Comparison of ENCODE assay signal across 2 cellular contexts in the genomic region with DNA sequence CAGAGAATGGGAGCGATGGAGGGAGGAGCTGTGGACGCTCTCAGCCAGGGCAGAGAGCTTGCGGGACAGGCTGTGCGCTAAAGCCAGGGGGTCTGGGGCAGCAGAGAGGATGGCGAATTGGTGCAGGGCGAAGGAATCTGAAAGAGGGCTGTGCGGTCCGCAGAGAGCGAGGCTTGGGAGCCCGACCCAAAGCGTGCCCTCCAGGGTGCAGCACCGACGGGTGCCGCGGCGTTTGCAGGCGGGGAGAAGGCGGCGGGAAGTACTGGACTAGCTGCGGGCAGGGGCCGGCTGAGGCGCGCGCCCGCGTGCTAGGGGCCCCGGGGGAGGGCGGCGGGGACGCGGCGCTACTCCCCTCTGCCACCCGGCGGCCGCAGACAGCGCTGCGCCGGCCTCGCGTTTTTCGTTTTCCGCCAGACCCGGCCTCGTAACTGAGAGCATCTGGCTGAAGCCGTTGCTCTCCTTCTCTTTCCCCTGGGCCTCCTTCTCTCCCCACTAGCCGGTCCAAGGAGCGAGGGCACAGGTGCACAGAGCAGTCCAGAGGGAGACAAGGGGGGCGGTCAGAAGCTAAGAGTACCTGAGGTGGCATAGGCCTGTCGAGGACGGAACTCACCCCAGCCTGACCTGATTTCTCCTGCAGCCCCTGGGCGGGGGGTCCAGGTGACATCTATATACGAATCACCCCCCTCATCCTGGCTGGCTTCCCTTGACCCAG.
TF ChIP-seq lines count a peak whose summit lies in the region.

No MANE protein-coding gene starts in this region.

TF ChIP-seq in IMR-90, 13 proteins besides CTCF, POLR2A, EP300 and RAD21:
- TF ChIP-seq SMC3 (IDR thresholded peaks at IDR 0.05; ENCODE audit: low read depth, low read length) = peak; percentile 78
- no peak for TF ChIP-seq RFX5 (IDR thresholded peaks at IDR 0.05; ENCODE audit: low read depth, low read length)
- TF ChIP-seq MAZ (IDR thresholded peaks at IDR 0.05; ENCODE audit: borderline replicate concordance, low read depth, low read length) = peak; percentile 80; the same call in 1 of the 2 replicates

TF ChIP-seq in HepG2, 621 proteins besides CTCF, POLR2A, EP300 and RAD21 (continues in another document):
- TF ChIP-seq NCOA2 (CRISPR knock-in tag; IDR thresholded peaks at IDR 0.05) = no peak
- no peak for TF ChIP-seq JUND (CRISPR knock-in tag; IDR thresholded peaks at IDR 0.05)
- TF ChIP-seq, protein P1, sequence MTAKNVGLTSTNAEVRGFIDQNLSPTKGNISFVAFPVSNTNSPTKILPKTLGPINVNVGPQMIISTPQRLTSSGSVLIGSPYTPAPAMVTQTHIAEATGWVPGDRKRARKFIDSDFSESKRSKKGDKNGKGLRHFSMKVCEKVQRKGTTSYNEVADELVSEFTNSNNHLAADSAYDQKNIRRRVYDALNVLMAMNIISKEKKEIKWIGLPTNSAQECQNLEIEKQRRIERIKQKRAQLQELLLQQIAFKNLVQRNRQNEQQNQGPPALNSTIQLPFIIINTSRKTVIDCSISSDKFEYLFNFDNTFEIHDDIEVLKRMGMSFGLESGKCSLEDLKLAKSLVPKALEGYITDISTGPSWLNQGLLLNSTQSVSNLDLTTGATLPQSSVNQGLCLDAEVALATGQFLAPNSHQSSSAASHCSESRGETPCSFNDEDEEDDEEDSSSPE (CRISPR knock-in tag; IDR thresholded peaks at IDR 0.05) = 0 out of 2 replicates have a peak, but pooled peaks have one; percentile 24
- TF ChIP-seq, protein P2, sequence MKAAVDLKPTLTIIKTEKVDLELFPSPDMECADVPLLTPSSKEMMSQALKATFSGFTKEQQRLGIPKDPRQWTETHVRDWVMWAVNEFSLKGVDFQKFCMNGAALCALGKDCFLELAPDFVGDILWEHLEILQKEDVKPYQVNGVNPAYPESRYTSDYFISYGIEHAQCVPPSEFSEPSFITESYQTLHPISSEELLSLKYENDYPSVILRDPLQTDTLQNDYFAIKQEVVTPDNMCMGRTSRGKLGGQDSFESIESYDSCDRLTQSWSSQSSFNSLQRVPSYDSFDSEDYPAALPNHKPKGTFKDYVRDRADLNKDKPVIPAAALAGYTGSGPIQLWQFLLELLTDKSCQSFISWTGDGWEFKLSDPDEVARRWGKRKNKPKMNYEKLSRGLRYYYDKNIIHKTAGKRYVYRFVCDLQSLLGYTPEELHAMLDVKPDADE (CRISPR knock-in tag; IDR thresholded peaks at IDR 0.05) = no peak
- TF ChIP-seq, protein P3, sequence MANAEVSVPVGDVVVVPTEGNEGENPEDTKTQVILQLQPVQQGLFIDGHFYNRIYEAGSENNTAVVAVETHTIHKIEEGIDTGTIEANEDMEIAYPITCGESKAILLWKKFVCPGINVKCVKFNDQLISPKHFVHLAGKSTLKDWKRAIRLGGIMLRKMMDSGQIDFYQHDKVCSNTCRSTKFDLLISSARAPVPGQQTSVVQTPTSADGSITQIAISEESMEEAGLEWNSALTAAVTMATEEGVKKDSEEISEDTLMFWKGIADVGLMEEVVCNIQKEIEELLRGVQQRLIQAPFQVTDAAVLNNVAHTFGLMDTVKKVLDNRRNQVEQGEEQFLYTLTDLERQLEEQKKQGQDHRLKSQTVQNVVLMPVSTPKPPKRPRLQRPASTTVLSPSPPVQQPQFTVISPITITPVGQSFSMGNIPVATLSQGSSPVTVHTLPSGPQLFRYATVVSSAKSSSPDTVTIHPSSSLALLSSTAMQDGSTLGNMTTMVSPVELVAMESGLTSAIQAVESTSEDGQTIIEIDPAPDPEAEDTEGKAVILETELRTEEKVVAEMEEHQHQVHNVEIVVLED (CRISPR knock-in tag; IDR thresholded peaks at IDR 0.05; ENCODE audit: borderline replicate concordance) = no peak
- TF ChIP-seq ZNF782 (CRISPR knock-in tag; IDR thresholded peaks at IDR 0.05; ENCODE audit: borderline replicate concordance) = no peak
- TF ChIP-seq ZNF749 (CRISPR knock-in tag; IDR thresholded peaks at IDR 0.05; ENCODE audit: borderline replicate concordance) = no peak
- TF ChIP-seq, protein P4, sequence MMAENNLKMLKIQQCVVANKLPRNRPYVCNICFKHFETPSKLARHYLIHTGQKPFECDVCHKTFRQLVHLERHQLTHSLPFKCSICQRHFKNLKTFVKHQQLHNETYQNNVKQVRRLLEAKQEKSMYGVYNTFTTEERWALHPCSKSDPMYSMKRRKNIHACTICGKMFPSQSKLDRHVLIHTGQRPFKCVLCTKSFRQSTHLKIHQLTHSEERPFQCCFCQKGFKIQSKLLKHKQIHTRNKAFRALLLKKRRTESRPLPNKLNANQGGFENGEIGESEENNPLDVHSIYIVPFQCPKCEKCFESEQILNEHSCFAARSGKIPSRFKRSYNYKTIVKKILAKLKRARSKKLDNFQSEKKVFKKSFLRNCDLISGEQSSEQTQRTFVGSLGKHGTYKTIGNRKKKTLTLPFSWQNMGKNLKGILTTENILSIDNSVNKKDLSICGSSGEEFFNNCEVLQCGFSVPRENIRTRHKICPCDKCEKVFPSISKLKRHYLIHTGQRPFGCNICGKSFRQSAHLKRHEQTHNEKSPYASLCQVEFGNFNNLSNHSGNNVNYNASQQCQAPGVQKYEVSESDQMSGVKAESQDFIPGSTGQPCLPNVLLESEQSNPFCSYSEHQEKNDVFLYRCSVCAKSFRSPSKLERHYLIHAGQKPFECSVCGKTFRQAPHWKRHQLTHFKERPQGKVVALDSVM (CRISPR knock-in tag; IDR thresholded peaks at IDR 0.05) = peak; percentile 19; the same call in 1 of the 2 replicates
- no peak for TF ChIP-seq ZFP90 (CRISPR knock-in tag; IDR thresholded peaks at IDR 0.05; ENCODE audit: borderline replicate concordance)
- TF ChIP-seq PHF5A (CRISPR knock-in tag; IDR thresholded peaks at IDR 0.05; ENCODE audit: low read depth, unreplicated experiment) = no peak
- TF ChIP-seq AKAP8 (CRISPR knock-in tag; IDR thresholded peaks at IDR 0.05) = no peak
- TF ChIP-seq, protein P5, sequence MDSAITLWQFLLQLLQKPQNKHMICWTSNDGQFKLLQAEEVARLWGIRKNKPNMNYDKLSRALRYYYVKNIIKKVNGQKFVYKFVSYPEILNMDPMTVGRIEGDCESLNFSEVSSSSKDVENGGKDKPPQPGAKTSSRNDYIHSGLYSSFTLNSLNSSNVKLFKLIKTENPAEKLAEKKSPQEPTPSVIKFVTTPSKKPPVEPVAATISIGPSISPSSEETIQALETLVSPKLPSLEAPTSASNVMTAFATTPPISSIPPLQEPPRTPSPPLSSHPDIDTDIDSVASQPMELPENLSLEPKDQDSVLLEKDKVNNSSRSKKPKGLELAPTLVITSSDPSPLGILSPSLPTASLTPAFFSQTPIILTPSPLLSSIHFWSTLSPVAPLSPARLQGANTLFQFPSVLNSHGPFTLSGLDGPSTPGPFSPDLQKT (CRISPR knock-in tag; IDR thresholded peaks at IDR 0.05; ENCODE audit: borderline replicate concordance) = no peak
- no peak for TF ChIP-seq ZNF256 (CRISPR knock-in tag; conservative IDR thresholded peaks at IDR 0.05)
- no peak for TF ChIP-seq PHF8 (CRISPR knock-in tag; IDR thresholded peaks at IDR 0.05)
- TF ChIP-seq GTF2F1 (IDR thresholded peaks at IDR 0.05; ENCODE audit: low read length) = no peak
- no peak; the same call in 1 of the 2 replicates for TF ChIP-seq HES4 (CRISPR knock-in tag; IDR thresholded peaks at IDR 0.05; ENCODE audit: borderline replicate concordance)
- TF ChIP-seq NFATC3 (CRISPR knock-in tag; IDR thresholded peaks at IDR 0.05) = no peak
- TF ChIP-seq ZNF678 (CRISPR knock-in tag; IDR thresholded peaks at IDR 0.05) = no peak
- no peak for TF ChIP-seq ZNF101 (CRISPR knock-in tag; IDR thresholded peaks at IDR 0.05; ENCODE audit: borderline replicate concordance, low read depth)
- no peak for TF ChIP-seq PRMT3 (CRISPR knock-in tag; IDR thresholded peaks at IDR 0.05; ENCODE audit: borderline replicate concordance, low read depth)
- no peak for TF ChIP-seq KLF15 (CRISPR knock-in tag; IDR thresholded peaks at IDR 0.05; ENCODE audit: borderline replicate concordance)
- TF ChIP-seq NFYC (CRISPR knock-in tag; IDR thresholded peaks at IDR 0.05) = no peak
- no peak for TF ChIP-seq ZNF552 (CRISPR knock-in tag; IDR thresholded peaks at IDR 0.05; ENCODE audit: borderline replicate concordance)
- peak; percentile 42; the same call in 1 of the 2 replicates for TF ChIP-seq MTF2 (CRISPR knock-in tag; IDR thresholded peaks at IDR 0.05; ENCODE audit: borderline replicate concordance)
- TF ChIP-seq ZNF577 (CRISPR knock-in tag; IDR thresholded peaks at IDR 0.05; ENCODE audit: borderline replicate concordance, low read depth) = no peak
- TF ChIP-seq ZNF879 (CRISPR knock-in tag; IDR thresholded peaks at IDR 0.05) = no peak
- TF ChIP-seq HIVEP1 (CRISPR knock-in tag; IDR thresholded peaks at IDR 0.05) = no peak
- TF ChIP-seq ZC3H4 (CRISPR knock-in tag; IDR thresholded peaks at IDR 0.05; ENCODE audit: borderline replicate concordance) = no peak
- TF ChIP-seq NR3C1 (CRISPR knock-in tag; IDR thresholded peaks at IDR 0.05) = no peak
- TF ChIP-seq ZNF569 (CRISPR knock-in tag; IDR thresholded peaks at IDR 0.05; ENCODE audit: borderline replicate concordance) = no peak
- no peak for TF ChIP-seq ZFP62 (CRISPR knock-in tag; IDR thresholded peaks at IDR 0.05)
- TF ChIP-seq ZNF451 (CRISPR knock-in tag; IDR thresholded peaks at IDR 0.05) = peak; percentile 45; the same call in 1 of the 2 replicates
- TF ChIP-seq, protein P6, sequence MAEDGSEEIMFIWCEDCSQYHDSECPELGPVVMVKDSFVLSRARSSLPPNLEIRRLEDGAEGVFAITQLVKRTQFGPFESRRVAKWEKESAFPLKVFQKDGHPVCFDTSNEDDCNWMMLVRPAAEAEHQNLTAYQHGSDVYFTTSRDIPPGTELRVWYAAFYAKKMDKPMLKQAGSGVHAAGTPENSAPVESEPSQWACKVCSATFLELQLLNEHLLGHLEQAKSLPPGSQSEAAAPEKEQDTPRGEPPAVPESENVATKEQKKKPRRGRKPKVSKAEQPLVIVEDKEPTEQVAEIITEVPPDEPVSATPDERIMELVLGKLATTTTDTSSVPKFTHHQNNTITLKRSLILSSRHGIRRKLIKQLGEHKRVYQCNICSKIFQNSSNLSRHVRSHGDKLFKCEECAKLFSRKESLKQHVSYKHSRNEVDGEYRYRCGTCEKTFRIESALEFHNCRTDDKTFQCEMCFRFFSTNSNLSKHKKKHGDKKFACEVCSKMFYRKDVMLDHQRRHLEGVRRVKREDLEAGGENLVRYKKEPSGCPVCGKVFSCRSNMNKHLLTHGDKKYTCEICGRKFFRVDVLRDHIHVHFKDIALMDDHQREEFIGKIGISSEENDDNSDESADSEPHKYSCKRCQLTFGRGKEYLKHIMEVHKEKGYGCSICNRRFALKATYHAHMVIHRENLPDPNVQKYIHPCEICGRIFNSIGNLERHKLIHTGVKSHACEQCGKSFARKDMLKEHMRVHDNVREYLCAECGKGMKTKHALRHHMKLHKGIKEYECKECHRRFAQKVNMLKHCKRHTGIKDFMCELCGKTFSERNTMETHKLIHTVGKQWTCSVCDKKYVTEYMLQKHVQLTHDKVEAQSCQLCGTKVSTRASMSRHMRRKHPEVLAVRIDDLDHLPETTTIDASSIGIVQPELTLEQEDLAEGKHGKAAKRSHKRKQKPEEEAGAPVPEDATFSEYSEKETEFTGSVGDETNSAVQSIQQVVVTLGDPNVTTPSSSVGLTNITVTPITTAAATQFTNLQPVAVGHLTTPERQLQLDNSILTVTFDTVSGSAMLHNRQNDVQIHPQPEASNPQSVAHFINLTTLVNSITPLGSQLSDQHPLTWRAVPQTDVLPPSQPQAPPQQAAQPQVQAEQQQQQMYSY (CRISPR knock-in tag; IDR thresholded peaks at IDR 0.05) = no peak
- TF ChIP-seq, protein P7, sequence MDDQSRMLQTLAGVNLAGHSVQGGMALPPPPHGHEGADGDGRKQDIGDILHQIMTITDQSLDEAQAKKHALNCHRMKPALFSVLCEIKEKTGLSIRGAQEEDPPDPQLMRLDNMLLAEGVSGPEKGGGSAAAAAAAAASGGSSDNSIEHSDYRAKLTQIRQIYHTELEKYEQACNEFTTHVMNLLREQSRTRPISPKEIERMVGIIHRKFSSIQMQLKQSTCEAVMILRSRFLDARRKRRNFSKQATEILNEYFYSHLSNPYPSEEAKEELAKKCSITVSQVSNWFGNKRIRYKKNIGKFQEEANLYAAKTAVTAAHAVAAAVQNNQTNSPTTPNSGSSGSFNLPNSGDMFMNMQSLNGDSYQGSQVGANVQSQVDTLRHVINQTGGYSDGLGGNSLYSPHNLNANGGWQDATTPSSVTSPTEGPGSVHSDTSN (CRISPR knock-in tag; IDR thresholded peaks at IDR 0.05; ENCODE audit: borderline replicate concordance) = no peak
- TF ChIP-seq, protein P8, sequence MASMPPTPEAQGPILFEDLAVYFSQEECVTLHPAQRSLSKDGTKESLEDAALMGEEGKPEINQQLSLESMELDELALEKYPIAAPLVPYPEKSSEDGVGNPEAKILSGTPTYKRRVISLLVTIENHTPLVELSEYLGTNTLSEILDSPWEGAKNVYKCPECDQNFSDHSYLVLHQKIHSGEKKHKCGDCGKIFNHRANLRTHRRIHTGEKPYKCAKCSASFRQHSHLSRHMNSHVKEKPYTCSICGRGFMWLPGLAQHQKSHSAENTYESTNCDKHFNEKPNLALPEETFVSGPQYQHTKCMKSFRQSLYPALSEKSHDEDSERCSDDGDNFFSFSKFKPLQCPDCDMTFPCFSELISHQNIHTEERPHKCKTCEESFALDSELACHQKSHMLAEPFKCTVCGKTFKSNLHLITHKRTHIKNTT (CRISPR knock-in tag; IDR thresholded peaks at IDR 0.05) = no peak
- TF ChIP-seq CEBPG (CRISPR knock-in tag; IDR thresholded peaks at IDR 0.05) = no peak
- TF ChIP-seq, protein P9, sequence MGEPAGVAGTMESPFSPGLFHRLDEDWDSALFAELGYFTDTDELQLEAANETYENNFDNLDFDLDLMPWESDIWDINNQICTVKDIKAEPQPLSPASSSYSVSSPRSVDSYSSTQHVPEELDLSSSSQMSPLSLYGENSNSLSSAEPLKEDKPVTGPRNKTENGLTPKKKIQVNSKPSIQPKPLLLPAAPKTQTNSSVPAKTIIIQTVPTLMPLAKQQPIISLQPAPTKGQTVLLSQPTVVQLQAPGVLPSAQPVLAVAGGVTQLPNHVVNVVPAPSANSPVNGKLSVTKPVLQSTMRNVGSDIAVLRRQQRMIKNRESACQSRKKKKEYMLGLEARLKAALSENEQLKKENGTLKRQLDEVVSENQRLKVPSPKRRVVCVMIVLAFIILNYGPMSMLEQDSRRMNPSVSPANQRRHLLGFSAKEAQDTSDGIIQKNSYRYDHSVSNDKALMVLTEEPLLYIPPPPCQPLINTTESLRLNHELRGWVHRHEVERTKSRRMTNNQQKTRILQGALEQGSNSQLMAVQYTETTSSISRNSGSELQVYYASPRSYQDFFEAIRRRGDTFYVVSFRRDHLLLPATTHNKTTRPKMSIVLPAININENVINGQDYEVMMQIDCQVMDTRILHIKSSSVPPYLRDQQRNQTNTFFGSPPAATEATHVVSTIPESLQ (CRISPR knock-in tag; conservative IDR thresholded peaks at IDR 0.05) = no peak
- TF ChIP-seq CHD4 (IDR thresholded peaks at IDR 0.05; ENCODE audit: borderline replicate concordance, low read length) = no peak
- no peak for TF ChIP-seq ZNF670 (CRISPR knock-in tag; IDR thresholded peaks at IDR 0.05; ENCODE audit: borderline replicate concordance)
- TF ChIP-seq, protein P10, sequence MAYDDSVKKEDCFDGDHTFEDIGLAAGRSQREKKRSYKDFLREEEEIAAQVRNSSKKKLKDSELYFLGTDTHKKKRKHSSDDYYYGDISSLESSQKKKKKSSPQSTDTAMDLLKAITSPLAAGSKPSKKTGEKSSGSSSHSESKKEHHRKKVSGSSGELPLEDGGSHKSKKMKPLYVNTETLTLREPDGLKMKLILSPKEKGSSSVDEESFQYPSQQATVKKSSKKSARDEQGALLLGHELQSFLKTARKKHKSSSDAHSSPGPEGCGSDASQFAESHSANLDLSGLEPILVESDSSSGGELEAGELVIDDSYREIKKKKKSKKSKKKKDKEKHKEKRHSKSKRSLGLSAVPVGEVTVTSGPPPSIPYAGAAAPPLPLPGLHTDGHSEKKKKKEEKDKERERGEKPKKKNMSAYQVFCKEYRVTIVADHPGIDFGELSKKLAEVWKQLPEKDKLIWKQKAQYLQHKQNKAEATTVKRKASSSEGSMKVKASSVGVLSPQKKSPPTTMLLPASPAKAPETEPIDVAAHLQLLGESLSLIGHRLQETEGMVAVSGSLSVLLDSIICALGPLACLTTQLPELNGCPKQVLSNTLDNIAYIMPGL (CRISPR knock-in tag; IDR thresholded peaks at IDR 0.05; ENCODE audit: borderline replicate concordance in 1 of 2, low read depth in 1 of 2) = 0 out of 4 replicates have a peak, but pooled peaks of 1 of the 2 experiments have one; percentile 25
